In the genomic region with DNA sequence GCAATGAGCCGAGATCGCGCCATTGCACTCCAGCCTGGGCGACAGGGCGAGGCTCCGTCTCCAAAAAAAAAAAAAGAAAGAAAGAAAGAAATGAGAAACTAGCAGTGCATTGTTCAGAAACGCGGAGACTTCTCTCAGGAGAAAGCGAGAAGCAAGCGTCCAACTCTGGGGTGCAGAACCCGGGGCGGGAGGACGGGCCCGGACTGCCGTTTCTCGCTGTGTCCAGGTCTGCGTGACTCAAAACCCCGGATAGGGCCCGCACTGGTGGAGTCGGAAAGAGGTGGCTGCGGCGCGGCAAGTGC, we compare ENCODE assay signal across 8 cellular contexts. TPM values are rescaled to one million over a fixed set of nuclear protein-coding genes. Genes with fewer than 3 reads are reported as not detected.
A peak's percentile ranks its signal among the peaks of the same experiment; 100 is the strongest.
DNase-seq lines count a peak whose midpoint lies in the region; ATAC-seq and TF ChIP-seq lines count a peak whose summit lies in the region.

No MANE protein-coding gene starts in this region.

- peaks cover 20% of the 10 kb centered on the region for H3K79me2 ChIP-seq in fibroblast of lung (ENCODE audit: control insufficient read depth, insufficient read depth, low read length)

- intact Hi-C loops in psoas muscle (cut with DNase I): loop anchor here (5.0 kb wide), 1 partner anchor 38 kb away; no protein-coding TSS in a partner anchor

- H3K4me1 ChIP-seq in ES-I3 (ENCODE audit: insufficient read depth, low read length) (no peaks in the 10 kb centered on the region; the same call in none of the 2 replicates), fibroblast of lung (ENCODE audit: control insufficient read depth, extremely low read depth, insufficient read depth, low read length) (peaks cover 10% of the 10 kb centered on the region), psoas muscle (peaks cover 32% of the 10 kb centered on the region)

- TF ChIP-seq CTCF in fibroblast of lung (conservative IDR thresholded peaks at IDR 0.05 in 1 of 2, IDR thresholded peaks at IDR 0.05 in 1 of 2; ENCODE audit: low read depth in 1 of 2, low read length in 2 of 2) (no peak), psoas muscle (IDR thresholded peaks at IDR 0.05) (no peak)

- no peak for DNase-seq in SK-N-MC (ENCODE audit: low read depth, low spot score)
- no peak for DNase-seq in fibroblast of lung (ENCODE audit: low read depth in 2 of 2)
- no peak for DNase-seq in psoas muscle
- no peak for DNase-seq in DMS 273 treated with DMSO at 0.1 percent for 48 hours (lab: John Stamatoyannopoulos, UW)
- no peak for DNase-seq in NCI-H82 (lab: John Stamatoyannopoulos, UW)
- no peak for DNase-seq in hippocampal formation (lab: John Stamatoyannopoulos, UW)
- DNase-seq in iPS-NIHi11 (ENCODE audit: low spot score): no peak

- H3K27ac ChIP-seq in SK-N-MC (peak overlapping the region; percentile 28; the same call in 1 of the 2 replicates), fibroblast of lung (ENCODE audit: insufficient read depth, low read length) (peak overlapping the region; percentile 100), psoas muscle (peak overlapping the region; percentile 100)

- H3K4me3 ChIP-seq in SK-N-MC (peak overlapping the region; percentile 99), fibroblast of lung (replicated peaks in 1 of 4; ENCODE audit: control extremely low read depth in 1 of 4, insufficient read depth in 1 of 4, low read depth in 3 of 4, low read length in 4 of 4) (peak overlapping the region; percentile 73 to 98 (median 86)), psoas muscle (peak overlapping the region; percentile 97)

- H3K27me3 ChIP-seq in fibroblast of lung (ENCODE audit: control insufficient read depth, insufficient read depth, low read length) (no peaks in the 10 kb centered on the region), psoas muscle (ENCODE audit: insufficient read depth in 3 of 3, low read length in 2 of 3) (no peaks in the 10 kb centered on the region)

- H2AFZ ChIP-seq in fibroblast of lung (ENCODE audit: low read length): no peak overlapping the region

- ATAC-seq in psoas muscle: no peak

- H3K9me3 ChIP-seq in ES-I3 (ENCODE audit: control insufficient read depth, insufficient read depth, low read length) (no peaks in the 10 kb centered on the region), SK-N-MC (ENCODE audit: low read depth, low read length) (no peaks in the 10 kb centered on the region), fibroblast of lung (ENCODE audit: control insufficient read depth, insufficient read depth, low read depth, low read length) (no peaks in the 10 kb centered on the region), psoas muscle (no peaks in the 10 kb centered on the region)

- peak overlapping the region; percentile 100; the same call in 1 of the 2 replicates for H3K9ac ChIP-seq in ES-I3 (ENCODE audit: low read depth, low read length)
- H3K9ac ChIP-seq in SK-N-MC (ENCODE audit: insufficient read length): peak overlapping the region; percentile 72
- H3K9ac ChIP-seq in fibroblast of lung (ENCODE audit: insufficient read depth, low read length): peak overlapping the region; percentile 100

- H3K36me3 ChIP-seq in ES-I3 (ENCODE audit: insufficient read depth, low read length) (no peaks in the 10 kb centered on the region; the same call in 1 of the 2 replicates), SK-N-MC (ENCODE audit: insufficient read depth, low read length) (no peaks in the 10 kb centered on the region), fibroblast of lung (ENCODE audit: control insufficient read depth, insufficient read depth, low read length) (peaks cover 4% of the 10 kb centered on the region), psoas muscle (ENCODE audit: insufficient read depth in 1 of 2, low read depth in 1 of 2) (peaks cover 0 to 19% of the 10 kb centered on the region in 2 donors)

- WGBS in psoas muscle, 3 donors: 0 to 1% (median 1%) methylated on average over 23 of the region's 23 CpGs

- H3K4me2 ChIP-seq in fibroblast of lung (ENCODE audit: extremely low read depth, insufficient read depth, low read length): peak overlapping the region; percentile 92

- no peaks in the 10 kb centered on the region for H4K20me1 ChIP-seq in fibroblast of lung (ENCODE audit: control insufficient read depth, extremely low read depth, insufficient read depth, low read length)

RNA-seq across cellular contexts. Expression of gene MIB2, which starts 0.4 kb away (rescaled TPM):
- total RNA-seq in fibroblast of lung (74.3 and 77.3 TPM in 2 replicates), psoas muscle (100 to 1,000 TPM in 1 of 4 donors, 10 to 100 TPM in 3; 66.5 to 106 (median 75.4) TPM)
- polyA plus RNA-seq in fibroblast of lung (4.6 and 7.1 TPM in 2 replicates), psoas muscle (10 to 100 TPM; 41.8 to 80.5 (median 78.7) TPM)
- 18.3 and 20.8 TPM in 2 replicates for polyA plus RNA-seq in fibroblast of lung (2012)
- 3.3 and 11.5 TPM in 2 replicates for polyA minus RNA-seq in fibroblast of lung (ENCODE audit: low replicate concordance)

RNA-seq across cellular contexts. Expression of gene FNDC10, which starts 15.0 kb away (rescaled TPM):
- total RNA-seq in fibroblast of lung (0.50 and 0.77 TPM in 2 replicates), psoas muscle (under 1 TPM in 3 of 4 donors, not detected in 1; 0.44 to 0.89 (median 0.82) TPM)
- polyA plus RNA-seq in fibroblast of lung (1.6 and 2.0 TPM in 2 replicates), psoas muscle (under 1 TPM; 0.15 to 0.96 (median 0.34) TPM)
- polyA plus RNA-seq in fibroblast of lung (2012): 6.1 and 6.2 TPM in 2 replicates
- polyA minus RNA-seq in fibroblast of lung (ENCODE audit: low replicate concordance): 2.5 and 4.7 TPM in 2 replicates

RNA-seq across cellular contexts. Expression of gene MMP23B, which starts 17.1 kb away (rescaled TPM):
- total RNA-seq in fibroblast of lung: 4.6 and 9.8 TPM in 2 replicates
- polyA plus RNA-seq in fibroblast of lung: 0.82 and 0.89 TPM in 2 replicates
- 3.8 and 4.0 TPM in 2 replicates for polyA plus RNA-seq in fibroblast of lung (2012)
- polyA minus RNA-seq in fibroblast of lung (ENCODE audit: low replicate concordance): not detected in 2 replicates
- 1 to 10 TPM in 1 of 4 donors, under 1 TPM in 2, not detected in 1; 0.32 to 1.8 (median 0.64) TPM for total RNA-seq in psoas muscle
- under 1 TPM in 2 of 3 donors, not detected in 1; 0.25 to 0.29 TPM for polyA plus RNA-seq in psoas muscle

RNA-seq across cellular contexts. Expression of gene SSU72, which starts 40.2 kb away (rescaled TPM):
- total RNA-seq in fibroblast of lung (65.1 and 72.7 TPM in 2 replicates), psoas muscle (100 to 1,000 TPM; 130 to 185 (median 167) TPM)
- polyA plus RNA-seq in fibroblast of lung (127 and 135 TPM in 2 replicates), psoas muscle (100 to 1,000 TPM; 137 to 207 (median 192) TPM)
- polyA plus RNA-seq in fibroblast of lung (2012): 125 and 138 TPM in 2 replicates
- polyA minus RNA-seq in fibroblast of lung (ENCODE audit: low replicate concordance): 75.1 and 86.7 TPM in 2 replicates

RNA-seq across cellular contexts. Expression of gene CDK11B, which starts 43.9 kb away (rescaled TPM):
- total RNA-seq in fibroblast of lung (6.7 and 9.7 TPM in 2 replicates), psoas muscle (10 to 100 TPM; 30.6 to 43.0 (median 36.4) TPM)
- polyA plus RNA-seq in fibroblast of lung (2.5 and 4.3 TPM in 2 replicates), psoas muscle (10 to 100 TPM; 42.1 to 72.8 (median 55.2) TPM)
- polyA plus RNA-seq in fibroblast of lung (2012): 28.3 and 39.6 TPM in 2 replicates
- 9.1 and 13.0 TPM in 2 replicates for polyA minus RNA-seq in fibroblast of lung (ENCODE audit: low replicate concordance)

Comparison
In these comparisons a context has a peak if more than half of its experiments do, and no peak if none do; other contexts are left out.
1. H3K27ac ChIP-seq: peak in every context shown above with its lines; median percentile 100 in fibroblast of lung; 100 in psoas muscle; 28 in SK-N-MC.